19 cellular contexts compared by ENCODE assay signal in genomic region chr3:172542999-172543398, GRCh38.
"Had no signal": no experiment of that assay in that cellular context is flagged by ENCODE, and none has a peak within 500 bp of the region (broad histone marks: within the 10 kb centered on the region; RNA-seq: fewer than 3 reads in every experiment).

No MANE protein-coding gene starts in this region.

- ATAC-seq: activated T-cell treated with anti-CD3 and anti-CD28 coated beads, Interleukin-2, amount 50 U/mL, for 72 hours; effector memory CD8-positive, alpha-beta T cell; gastrocnemius medialis; heart right ventricle; left lobe of liver; natural killer cell treated with Interleukin-12 subunit alpha and Interleukin-12 subunit beta and Interleukin-15 and Interleukin-18, amount 100 ng/mL, for 72 hours had no signal

- H3K4me3 ChIP-seq: gastrocnemius medialis, heart right ventricle, right atrium auricular region, skin epidermis, upper lobe of left lung had no signal

- H3K4me1 ChIP-seq: right atrium auricular region had no signal

- H3K27me3 Mint-ChIP-seq: activated CD4-positive, alpha-beta T cell treated with anti-CD3 and anti-CD28 coated beads, Interleukin-2, amount 10 ng/mL, durations not matched to agents 24 days and 14 days; activated naive CD8-positive, alpha-beta T cell treated with anti-CD3 and anti-CD28 coated beads, Interleukin-2, amount 10 ng/mL, durations not matched to agents 7 days and 5 days; effector memory CD8-positive, alpha-beta T cell; natural killer cell treated with Interleukin-12 subunit alpha and Interleukin-12 subunit beta and Interleukin-15 and Interleukin-18, amount 100 ng/mL, for 72 hours had no signal

- H3K4me3 Mint-ChIP-seq: activated CD4-positive, alpha-beta T cell treated with anti-CD3 and anti-CD28 coated beads, Interleukin-2, amount 10 ng/mL, durations not matched to agents 24 days and 14 days; activated naive CD8-positive, alpha-beta T cell treated with anti-CD3 and anti-CD28 coated beads, Interleukin-2, amount 10 ng/mL, durations not matched to agents 7 days and 5 days; activated T-cell treated with anti-CD3 and anti-CD28 coated beads, Interleukin-2, amount 50 U/mL, for 72 hours; effector memory CD8-positive, alpha-beta T cell; natural killer cell treated with Interleukin-12 subunit alpha and Interleukin-12 subunit beta and Interleukin-15 and Interleukin-18, amount 100 ng/mL, for 72 hours had no signal

- H3K9me3 ChIP-seq: gastrocnemius medialis, right atrium auricular region, upper lobe of left lung had no signal

- DNase-seq: activated CD4-positive, alpha-beta T cell treated with anti-CD3 and anti-CD28 coated beads, Interleukin-2, amount 10 ng/mL, durations not matched to agents 24 days and 14 days; activated CD4-positive, CD25-positive, alpha-beta regulatory T cell; activated CD8-positive, alpha-beta memory T cell treated with anti-CD3 and anti-CD28 coated beads, Interleukin-2, amount 50 U/mL, for 48 hours; activated naive CD8-positive, alpha-beta T cell treated with anti-CD3 and anti-CD28 coated beads, Interleukin-2, amount 10 ng/mL, durations not matched to agents 7 days and 5 days; activated T-cell treated with anti-CD3 and anti-CD28 coated beads, Interleukin-2, amount 50 U/mL, for 72 hours; aorta; dermis blood vessel endothelial cell; effector memory CD8-positive, alpha-beta T cell; gastrocnemius medialis; heart right ventricle; mesenchymal stem cell; posterior cingulate gyrus; stimulated activated CD4-positive, alpha-beta T cell treated with anti-CD3 and anti-CD28 coated beads, Interleukin-4, amount 100 ng/mL, for 24 hours; stimulated activated naive CD4-positive, alpha-beta T cell treated with Interleukin-2 at 50 U/mL for 16 hours; upper lobe of left lung had no signal

- H3K27ac Mint-ChIP-seq: activated naive CD8-positive, alpha-beta T cell treated with anti-CD3 and anti-CD28 coated beads, Interleukin-2, amount 10 ng/mL, durations not matched to agents 7 days and 5 days; activated T-cell treated with anti-CD3 and anti-CD28 coated beads, Interleukin-2, amount 50 U/mL, for 72 hours; effector memory CD8-positive, alpha-beta T cell; natural killer cell treated with Interleukin-12 subunit alpha and Interleukin-12 subunit beta and Interleukin-15 and Interleukin-18, amount 100 ng/mL, for 72 hours had no signal

- H3K9me3 Mint-ChIP-seq: activated T-cell treated with anti-CD3 and anti-CD28 coated beads, Interleukin-2, amount 50 U/mL, for 72 hours; effector memory CD8-positive, alpha-beta T cell; natural killer cell treated with Interleukin-12 subunit alpha and Interleukin-12 subunit beta and Interleukin-15 and Interleukin-18, amount 100 ng/mL, for 72 hours had no signal

- H3K27me3 ChIP-seq: gastrocnemius medialis, heart right ventricle, right atrium auricular region, upper lobe of left lung had no signal

- H3K36me3 ChIP-seq: gastrocnemius medialis, heart right ventricle, right atrium auricular region, upper lobe of left lung had no signal

- H3K36me3 Mint-ChIP-seq: natural killer cell treated with Interleukin-12 subunit alpha and Interleukin-12 subunit beta and Interleukin-15 and Interleukin-18, amount 100 ng/mL, for 72 hours had no signal
